18 cellular contexts compared by ENCODE assay signal in genomic region chr11:117914398-117914761, GRCh38. TPM values are rescaled to one million over a fixed set of nuclear protein-coding genes. Genes with fewer than 3 reads are reported as not detected.
A peak's percentile ranks its signal among the peaks of the same experiment; 100 is the strongest.
DNase-seq lines count a peak whose midpoint lies in the region; ATAC-seq and TF ChIP-seq lines count a peak whose summit lies in the region.
"Had no signal": no experiment of that assay in that cellular context is flagged by ENCODE, and none has a peak within 500 bp of the region (broad histone marks: within the 10 kb centered on the region; RNA-seq: fewer than 3 reads in every experiment).

No MANE protein-coding gene starts in this region.

- H3K4me1 Mint-ChIP-seq in activated T-cell treated with anti-CD3 and anti-CD28 coated beads, Interleukin-2, amount 50 U/mL, for 24 hours (ENCODE audit: low read depth), result peaks cover 3% of the 10 kb centered on the region
- H3K4me1 Mint-ChIP-seq in brain, result peaks cover 18% of the 10 kb centered on the region

- TF ChIP-seq CTCF in brain (conservative IDR thresholded peaks at IDR 0.05), result no peak

- no peak overlapping the region for H3K4me3 Mint-ChIP-seq in activated T-cell treated with anti-CD3 and anti-CD28 coated beads, Interleukin-2, amount 50 U/mL, for 24 hours
- H3K4me3 Mint-ChIP-seq in brain, result peak overlapping the region in 2 of 5 experiments; percentile 13 to 74

- H3K27me3 Mint-ChIP-seq in activated T-cell treated with anti-CD3 and anti-CD28 coated beads, Interleukin-2, amount 50 U/mL, for 24 hours, result no peaks in the 10 kb centered on the region
- peaks cover 11% of the 10 kb centered on the region for H3K27me3 Mint-ChIP-seq in brain

- H3K9me3 Mint-ChIP-seq in activated T-cell treated with anti-CD3 and anti-CD28 coated beads, Interleukin-2, amount 50 U/mL, for 24 hours, result no peaks in the 10 kb centered on the region
- peaks cover 0 to 1% (median 0%) of the 10 kb centered on the region in 5 experiments for H3K9me3 Mint-ChIP-seq in brain
- H3K9me3 Mint-ChIP-seq: CD4-positive, alpha-beta memory T cell had no signal

- ATAC-seq in HG03135 (IDR thresholded peaks at IDR 0.05; ENCODE audit: unreplicated experiment) (no peak), HG02763 (IDR thresholded peaks at IDR 0.05; ENCODE audit: unreplicated experiment) (no peak)
- ATAC-seq: GM12878 had no signal

- H3K36me3 Mint-ChIP-seq in activated T-cell treated with anti-CD3 and anti-CD28 coated beads, Interleukin-2, amount 50 U/mL, for 24 hours (ENCODE audit: low read depth), result no peaks in the 10 kb centered on the region
- no peaks in the 10 kb centered on the region for H3K36me3 Mint-ChIP-seq in brain

- H3K27ac Mint-ChIP-seq in activated T-cell treated with anti-CD3 and anti-CD28 coated beads, Interleukin-2, amount 50 U/mL, for 24 hours, result no peak overlapping the region
- peak overlapping the region; percentile 42 to 100 (median 72) for H3K27ac Mint-ChIP-seq in brain

- DNase-seq in activated T-cell treated with anti-CD3 and anti-CD28 coated beads, Interleukin-2, amount 50 U/mL, for 24 hours, result peak; percentile 9
- no peak for DNase-seq in activated T-cell treated with anti-CD3 and anti-CD28 coated beads, Interleukin-2, amount 50 U/mL, for 48 hours
- DNase-seq in mesenteric fat pad (ENCODE audit: low spot score) (peak; percentile 71), erythroblast (lab: John Stamatoyannopoulos, UW) (no peak)
- DNase-seq: BE2C; CD4-positive, alpha-beta memory T cell; EL; GOT3; NCI-H187; NCI-H2227 treated with DMSO at 0.1 percent for 48 hours; NCI-H510A treated with DMSO at 0.1 percent for 48 hours; RPMI8226; SIG-M5 had no signal

- TF ChIP-seq POLR2A in erythroblast (IDR thresholded peaks at IDR 0.05; ENCODE audit: low read length), result no peak

RNA-seq across cellular contexts. Expression of gene TMPRSS13, which starts 14.8 kb away (rescaled TPM):
- polyA plus RNA-seq in brain (ENCODE audit: insufficient read depth, low read depth, low replicate concordance), result 0.08 TPM
- total RNA-seq in mesenteric fat pad, result 0.39 TPM
- total RNA-seq: A172 had no signal

RNA-seq across cellular contexts. Expression of gene FXYD6, which starts 37.9 kb away (rescaled TPM):
- 516 TPM for polyA plus RNA-seq in brain (ENCODE audit: insufficient read depth, low read depth, low replicate concordance)
- total RNA-seq in mesenteric fat pad, result 21.5 TPM
- total RNA-seq: CD4-positive, alpha-beta memory T cell had no signal

Comparison
In these comparisons a context has a peak if more than half of its experiments do, and no peak if none do; other contexts are left out.
1. DNase-seq: peak in activated T-cell treated with anti-CD3 and anti-CD28 coated beads, Interleukin-2, amount 50 U/mL, for 24 hours (single experiment) and mesenteric fat pad (single experiment); none in activated T-cell treated with anti-CD3 and anti-CD28 coated beads, Interleukin-2, amount 50 U/mL, for 48 hours (0 of 2) and erythroblast (0 of 2).